Comparison of ENCODE assay signal across 1 cellular context in the genomic region with DNA sequence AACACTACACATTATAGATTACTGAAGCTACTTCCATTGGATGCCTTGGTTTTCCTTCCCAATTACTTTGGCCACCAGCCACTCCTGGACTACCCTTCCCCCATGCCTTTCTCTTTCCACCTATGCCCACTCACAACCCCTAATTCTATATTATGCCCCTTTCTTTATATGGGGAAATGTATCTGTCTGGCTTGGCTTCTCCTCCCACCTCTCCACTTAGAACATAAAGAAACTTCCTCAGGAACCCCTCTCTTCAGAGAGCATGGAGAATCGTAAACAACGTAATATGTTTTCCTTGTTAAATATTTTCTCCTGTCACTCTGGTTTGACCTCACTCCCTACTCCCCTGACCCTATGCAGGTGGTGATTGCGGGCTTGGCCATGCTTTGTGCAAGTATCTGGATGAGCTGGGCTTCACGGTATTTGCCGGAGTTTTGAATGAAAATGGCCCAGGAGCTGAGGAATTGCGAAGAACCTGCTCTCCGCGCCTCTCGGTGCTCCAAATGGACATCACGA.
TF ChIP-seq lines count a peak whose summit lies in the region.

No MANE protein-coding gene starts in this region.

TF ChIP-seq in IMR-90, 13 proteins besides CTCF, POLR2A, EP300 and RAD21:
- no peak for TF ChIP-seq RCOR1 (IDR thresholded peaks at IDR 0.05; ENCODE audit: insufficient replicate concordance, low read length)
- no peak for TF ChIP-seq RFX5 (IDR thresholded peaks at IDR 0.05; ENCODE audit: low read depth, low read length)
- TF ChIP-seq SMC3 (IDR thresholded peaks at IDR 0.05; ENCODE audit: low read depth, low read length), result no peak
- no peak for TF ChIP-seq MAZ (IDR thresholded peaks at IDR 0.05; ENCODE audit: borderline replicate concordance, low read depth, low read length)
- TF ChIP-seq CHD1 (IDR thresholded peaks at IDR 0.05; ENCODE audit: low read depth, low read length), result no peak
- TF ChIP-seq MXI1 (IDR thresholded peaks at IDR 0.05; ENCODE audit: borderline replicate concordance, low read depth, low read length), result no peak
